In genomic region chr13:73215807-73216206, GRCh38 we compare ENCODE assay signal across 1 cellular context.
TF ChIP-seq lines count a peak whose summit lies in the region.

No MANE protein-coding gene starts in this region.

TF ChIP-seq in SK-N-SH, 30 proteins besides CTCF, POLR2A, EP300 and RAD21 (continued from another document):
- TF ChIP-seq REST (IDR thresholded peaks at IDR 0.05; ENCODE audit: low read depth, low read length) (no peak), RCOR1 (IDR thresholded peaks at IDR 0.05; ENCODE audit: low read length) (no peak), PBX3 (IDR thresholded peaks at IDR 0.05) (no peak)
